Comparison of ENCODE assay signal across 8 cellular contexts in the genomic region with DNA sequence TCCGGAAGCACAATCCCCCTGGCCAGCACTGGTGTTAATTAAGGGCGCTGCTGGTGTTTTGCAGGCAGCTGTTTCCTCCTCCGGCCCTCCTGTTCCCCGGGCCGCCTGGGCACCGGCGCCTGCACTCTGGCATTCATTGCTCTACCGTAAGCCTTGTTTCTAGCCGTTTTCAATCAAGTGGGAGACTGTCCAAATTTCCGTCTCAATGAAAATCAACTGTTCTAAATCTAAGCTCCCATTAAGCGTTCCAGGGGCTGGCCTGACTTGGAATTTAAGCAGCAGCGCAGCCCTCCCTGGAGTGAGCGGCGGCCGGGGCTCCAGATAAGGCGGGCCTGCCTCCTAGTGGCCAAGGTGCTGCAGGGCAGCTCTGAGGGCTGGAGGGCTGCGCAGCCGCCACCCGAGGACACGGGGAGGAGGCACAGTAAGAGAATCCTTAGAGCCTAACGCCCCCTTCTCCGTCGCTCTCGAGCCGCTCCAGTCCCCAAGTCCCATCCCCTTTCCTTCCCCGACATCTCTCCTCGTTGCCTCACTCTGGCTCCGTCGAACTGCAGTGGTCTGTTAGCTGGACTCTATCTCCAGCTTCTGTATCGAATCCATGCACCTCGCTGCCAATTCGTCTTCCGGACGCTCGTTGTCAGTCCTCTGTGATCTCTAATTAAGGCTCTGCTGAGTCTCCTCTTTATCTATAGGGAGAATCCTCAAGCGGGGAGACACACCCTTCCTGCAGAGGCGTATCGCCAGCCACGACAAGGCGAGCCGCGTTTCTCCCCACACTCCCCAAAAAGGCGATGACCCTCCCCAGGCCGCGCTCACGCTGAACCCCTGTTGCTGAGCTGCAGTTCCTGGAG. TPM values are rescaled to one million over a fixed set of nuclear protein-coding genes. Genes with fewer than 3 reads are reported as not detected.
DNase-seq lines count a peak whose midpoint lies in the region; ATAC-seq, FAIRE-seq and TF ChIP-seq lines count a peak whose summit lies in the region.

No MANE protein-coding gene starts in this region.

- H3K4me1 Mint-ChIP-seq in activated naive CD8-positive, alpha-beta T cell treated with anti-CD3 and anti-CD28 coated beads, Interleukin-2, amount 10 ng/mL, durations not matched to agents 7 days and 5 days, result peaks cover 46% of the 10 kb centered on the region

- POLR2A ChIA-PET in activated naive CD8-positive, alpha-beta T cell treated with anti-CD3 and anti-CD28 coated beads, Interleukin-2, amount 10 ng/mL, durations not matched to agents 7 days and 5 days (lab: Charles Lee), result interaction anchor here (0.8 to 4.4 kb wide), 13 partner anchors 9 to 156 kb away, joined by 3 to 61 read pairs (median 5); partner anchors contain the start of gene LRRC8C

- TF ChIP-seq CTCF in cardiac muscle cell (IDR thresholded peaks at IDR 0.05; ENCODE audit: low read depth, low read length) (peak; percentile 97), parathyroid adenoma (IDR thresholded peaks at IDR 0.05) (peak; percentile 90), tibial nerve (IDR thresholded peaks at IDR 0.05) (peak; percentile 95 to 98 (median 97))

- no peaks in the 10 kb centered on the region for H3K79me2 ChIP-seq in parathyroid adenoma

- H2AFZ ChIP-seq in parathyroid adenoma, result peak overlapping the region; percentile 97

- peak in 1 of 2 donors; percentile 51 for TF ChIP-seq EP300 in tibial nerve (IDR thresholded peaks at IDR 0.05)

- H3K9ac ChIP-seq in parathyroid adenoma, result no peak overlapping the region

- peaks cover 8% of the 10 kb centered on the region for H3K27me3 ChIP-seq in cardiac muscle cell
- no peaks in the 10 kb centered on the region for H3K27me3 ChIP-seq in parathyroid adenoma (ENCODE audit: control insufficient read depth, insufficient read depth, low read length)
- H3K27me3 ChIP-seq in tibial nerve, result no peaks in the 10 kb centered on the region

- H3K4me3 Mint-ChIP-seq in activated naive CD8-positive, alpha-beta T cell treated with anti-CD3 and anti-CD28 coated beads, Interleukin-2, amount 10 ng/mL, durations not matched to agents 7 days and 5 days, result peak overlapping the region; percentile 93

- 2 to 3% methylated on average over 46 of the region's 46 CpGs for WGBS in tibial nerve, 2 donors

- H3K4me2 ChIP-seq in parathyroid adenoma (ENCODE audit: low read length), result peak overlapping the region; percentile 91

- peak overlapping the region; percentile 42 for H3K4me3 ChIP-seq in cardiac muscle cell
- peak overlapping the region; percentile 56 for H3K4me3 ChIP-seq in parathyroid adenoma (ENCODE audit: low read depth, low read length)
- H3K4me3 ChIP-seq in tibial nerve, result peak overlapping the region; percentile 15 to 60 (median 44)

- peaks cover 8% of the 10 kb centered on the region for H3K27me3 Mint-ChIP-seq in activated naive CD8-positive, alpha-beta T cell treated with anti-CD3 and anti-CD28 coated beads, Interleukin-2, amount 10 ng/mL, durations not matched to agents 7 days and 5 days

- peak; percentile 99 for ATAC-seq in activated naive CD8-positive, alpha-beta T cell treated with anti-CD3 and anti-CD28 coated beads, Interleukin-2, amount 10 ng/mL, durations not matched to agents 7 days and 5 days (ENCODE audit: low read depth)

- H3K9me3 Mint-ChIP-seq in activated naive CD8-positive, alpha-beta T cell treated with anti-CD3 and anti-CD28 coated beads, Interleukin-2, amount 10 ng/mL, durations not matched to agents 7 days and 5 days, result no peaks in the 10 kb centered on the region

- H3K36me3 ChIP-seq in cardiac muscle cell (no peaks in the 10 kb centered on the region), parathyroid adenoma (ENCODE audit: control insufficient read depth, insufficient read depth, low read length) (no peaks in the 10 kb centered on the region), tibial nerve (no peaks in the 10 kb centered on the region)

- H3K4me1 ChIP-seq in cardiac muscle cell (ENCODE audit: low read depth), result peaks cover 6% of the 10 kb centered on the region
- no peaks in the 10 kb centered on the region for H3K4me1 ChIP-seq in parathyroid adenoma
- H3K4me1 ChIP-seq in tibial nerve, result peaks cover 0 to 28% (median 7%) of the 10 kb centered on the region in 4 donors

- DNase-seq in H54 (ENCODE audit: insufficient read length, low spot score), result peak; percentile 84
- peak; percentile 73 for DNase-seq in LoVo (ENCODE audit: low spot score)
- DNase-seq in SKM-1 (lab: John Stamatoyannopoulos, UW; ENCODE audit: unreplicated experiment), result peak; percentile 54
- peak; percentile 89 for DNase-seq in activated naive CD8-positive, alpha-beta T cell treated with anti-CD3 and anti-CD28 coated beads, Interleukin-2, amount 10 ng/mL, durations not matched to agents 7 days and 5 days
- DNase-seq in cardiac muscle cell (ENCODE audit: low read depth in 1 of 2, low spot score in 1 of 2), result peak; percentile 91
- DNase-seq in tibial nerve (ENCODE audit: low spot score in 2 of 2), result peak; percentile 76 to 80

- TF ChIP-seq POLR2A in H54 (IDR thresholded peaks at IDR 0.05; ENCODE audit: low read depth, low read length), result no peak
- TF ChIP-seq POLR2A in tibial nerve (IDR thresholded peaks at IDR 0.05), result no peak

- H3K9me3 ChIP-seq in cardiac muscle cell (ENCODE audit: low read depth) (no peaks in the 10 kb centered on the region), parathyroid adenoma (ENCODE audit: control insufficient read depth, low read length) (no peaks in the 10 kb centered on the region), tibial nerve (no peaks in the 10 kb centered on the region)

- H3K27ac ChIP-seq in cardiac muscle cell, result no peak overlapping the region
- peak overlapping the region; percentile 32 for H3K27ac ChIP-seq in parathyroid adenoma
- peak overlapping the region in 3 of 4 donors; percentile 38 to 77 (median 52) for H3K27ac ChIP-seq in tibial nerve

- FAIRE-seq in G401.6 (lab: Jason Lieb, UNC), result peak; percentile 79
- peak; percentile 27 for FAIRE-seq in H54 (lab: Jason Lieb, UNC)

- peak overlapping the region; percentile 86 for H3K27ac Mint-ChIP-seq in activated naive CD8-positive, alpha-beta T cell treated with anti-CD3 and anti-CD28 coated beads, Interleukin-2, amount 10 ng/mL, durations not matched to agents 7 days and 5 days

- H3K36me3 Mint-ChIP-seq in activated naive CD8-positive, alpha-beta T cell treated with anti-CD3 and anti-CD28 coated beads, Interleukin-2, amount 10 ng/mL, durations not matched to agents 7 days and 5 days, result peaks cover 4% of the 10 kb centered on the region

RNA-seq across cellular contexts. Expression of gene LRRC8D, which starts 57.8 kb away (rescaled TPM):
- 10 to 100 TPM; 25.1 to 26.0 TPM for total RNA-seq in activated naive CD8-positive, alpha-beta T cell treated with anti-CD3 and anti-CD28 coated beads, Interleukin-2, amount 10 ng/mL, durations not matched to agents 7 days and 5 days
- total RNA-seq in cardiac muscle cell (10.1 and 10.7 TPM in 2 replicates), tibial nerve (10 to 100 TPM; 11.1 to 19.0 (median 15.3) TPM)
- polyA plus RNA-seq in cardiac muscle cell, result 13.8 and 14.0 TPM in 2 replicates
